In genomic region chr10:5813091-5813340, GRCh38 we compare ENCODE assay signal across 8 cellular contexts. TPM values are rescaled to one million over a fixed set of nuclear protein-coding genes. Genes with fewer than 3 reads are reported as not detected.
DNase-seq lines count a peak whose midpoint lies in the region; ATAC-seq and TF ChIP-seq lines count a peak whose summit lies in the region.

No MANE protein-coding gene starts in this region.

- DNase-seq in AG04450 (ENCODE audit: low read depth, low spot score) (no peak), mammary epithelial cell (no peak), 8988T (no peak), GOT3 (lab: John Stamatoyannopoulos, UW) (no peak), CD1c-positive myeloid dendritic cell (ENCODE audit: extremely low spot score) (no peak)

- BruUV-seq in mammary epithelial cell (replicated peaks; lab: Mats Ljungman, UMichigan), result no TSS peak

- in situ Hi-C loops in mammary epithelial cell (cut with MboI; ENCODE audit: low sequenced_read_pairs in 2 of 2), result no loop called here

- H3K27me3 ChIP-seq in AG04450 (ENCODE audit: control insufficient read depth, insufficient read depth, low read length) (no peaks in the 10 kb centered on the region), mammary epithelial cell (ENCODE audit: insufficient read depth, low read length) (no peaks in the 10 kb centered on the region)

- peaks cover 59% of the 10 kb centered on the region for H3K79me2 ChIP-seq in mammary epithelial cell (ENCODE audit: insufficient read depth, low read length)

- H3K4me1 ChIP-seq in mammary epithelial cell (ENCODE audit: insufficient read depth, low read length), result peaks cover 7% of the 10 kb centered on the region
- H3K4me1 ChIP-seq in mesodermal cell (ENCODE audit: control insufficient read depth, insufficient read depth, low read length, poor library complexity, severe bottlenecking), result peaks cover 3% of the 10 kb centered on the region

- H3K36me3 ChIP-seq in mammary epithelial cell (ENCODE audit: insufficient read depth, low read length), result no peaks in the 10 kb centered on the region
- H3K36me3 ChIP-seq in mesodermal cell (ENCODE audit: control insufficient read depth, insufficient read depth, low read length), result peaks cover 5% of the 10 kb centered on the region

- CTCF ChIA-PET in AG04450 (lab: Charles Lee), result interaction anchor here (0.6 kb wide), 1 partner anchor 121 kb away, joined by 5 read pairs; no protein-coding TSS in a partner anchor
- CTCF ChIA-PET in mammary epithelial cell (lab: Charles Lee; ENCODE audit: low non-redundant PET), result no interaction called here

- H4K20me1 ChIP-seq in mammary epithelial cell (ENCODE audit: insufficient read depth, low read length), result peaks cover 3% of the 10 kb centered on the region

- peak overlapping the region; percentile 85 for H3K9ac ChIP-seq in mammary epithelial cell (ENCODE audit: insufficient read depth, low read length)

- peak overlapping the region; percentile 90 for H2AFZ ChIP-seq in mammary epithelial cell (ENCODE audit: low read depth, low read length)

- H3K27ac ChIP-seq in AG04450 (ENCODE audit: low read depth, low read length) (peak overlapping the region; percentile 82), mammary epithelial cell (ENCODE audit: insufficient read depth, low read depth, low read length) (peak overlapping the region; percentile 84), mesodermal cell (ENCODE audit: low read depth, low read length, severe bottlenecking) (peak overlapping the region; percentile 93)

- POLR2A ChIA-PET in AG04450 (lab: Yijun Ruan, JAX), result interaction anchor here (0.6 to 1.9 kb wide), 15 partner anchors 11 to 803 kb away, joined by 3 to 10 read pairs (median 4); partner anchors contain the start of genes ANKRD16, FBH1 and TASOR2

- ATAC-seq in GM21367 (IDR thresholded peaks at IDR 0.05; ENCODE audit: unreplicated experiment), result peak; percentile 12
- ATAC-seq in HG03565 (IDR thresholded peaks at IDR 0.05; ENCODE audit: unreplicated experiment), result peak; percentile 2

- no peak for TF ChIP-seq CTCF in AG04450 (IDR thresholded peaks at IDR 0.05; ENCODE audit: low read depth, low read length)
- TF ChIP-seq CTCF in mammary epithelial cell (conservative IDR thresholded peaks at IDR 0.05 in 1 of 2, IDR thresholded peaks at IDR 0.05 in 1 of 2; ENCODE audit: extremely low read depth in 1 of 2, insufficient read depth in 1 of 2, low read depth in 1 of 2, low read length in 2 of 2), result no peak

- WGBS in mammary epithelial cell (ENCODE audit: low coverage, missing lambda C conversion rate), result 0% methylated on average over 2 of the region's 29 CpGs
- 0 to 1% methylated on average over 16 to 26 of the region's 29 CpGs for WGBS in mesodermal cell (ENCODE audit: insufficient coverage in 2 of 2), 2 experiments

- H3K4me3 ChIP-seq in AG04450 (ENCODE audit: low read depth, low read length), result peak overlapping the region; percentile 92
- H3K4me3 ChIP-seq in mammary epithelial cell (replicated peaks in 1 of 3; ENCODE audit: insufficient read depth in 1 of 3, low read depth in 2 of 3, low read length in 3 of 3), result peak overlapping the region; percentile 73 to 99 (median 76)
- peak overlapping the region; percentile 87 for H3K4me3 ChIP-seq in mesodermal cell (ENCODE audit: extremely low read depth, insufficient read depth, low read length, poor library complexity, severe bottlenecking)

- dilution Hi-C loops in mammary epithelial cell (cut with HindIII; ENCODE audit: low sequenced_read_pairs), result no loop called here

- H3K9me3 ChIP-seq in AG04450 (ENCODE audit: control insufficient read depth, insufficient read depth, low read length) (no peaks in the 10 kb centered on the region), mammary epithelial cell (replicated peaks; ENCODE audit: insufficient read depth, low read length) (no peaks in the 10 kb centered on the region), mesodermal cell (ENCODE audit: control insufficient read depth, low read length) (no peaks in the 10 kb centered on the region)

- H3K4me2 ChIP-seq in mammary epithelial cell (ENCODE audit: insufficient read depth, low read depth, low read length), result peak overlapping the region; percentile 74

- intact Hi-C loops in mammary epithelial cell (cut with micrococcal nuclease), result loop anchor here (1.0 to 5.0 kb wide), 4 partner anchors 60 to 372 kb away; partner anchors contain the start of genes ANKRD16 and TASOR2

RNA-seq across cellular contexts. Expression of gene GDI2, which starts 0.2 kb away (rescaled TPM):
- polyA plus RNA-seq in AG04450 (2011; rRNA removed) (263 and 326 TPM in 2 replicates), mammary epithelial cell (193 TPM)
- 215 and 293 TPM in 2 replicates for polyA minus RNA-seq in AG04450 (2011; rRNA and poly(A)+ RNA removed)
- total RNA-seq in mammary epithelial cell, result 100 to 1,000 TPM; 202 to 306 TPM
- polyA minus RNA-seq in mammary epithelial cell, result 201 TPM
- polyA plus RNA-seq in mesodermal cell (2013, experiment 1 of 2), result 283 TPM
- polyA plus RNA-seq in mesodermal cell (2013, experiment 2 of 2), result 307 TPM
